1 cellular context compared by ENCODE assay signal in genomic region chr3:39148116-39149058, GRCh38.
A peak's percentile ranks its signal among the peaks of the same experiment; 100 is the strongest.
TF ChIP-seq lines count a peak whose summit lies in the region.

No MANE protein-coding gene starts in this region.

TF ChIP-seq in HepG2, 621 proteins besides CTCF, POLR2A, EP300 and RAD21:
- TF ChIP-seq ZNF34 (CRISPR knock-in tag; IDR thresholded peaks at IDR 0.05; ENCODE audit: borderline replicate concordance), result no peak
- TF ChIP-seq ZNF768 (CRISPR knock-in tag; IDR thresholded peaks at IDR 0.05), result peak; percentile 57
